Comparison of ENCODE assay signal across 1 cellular context in the genomic region with DNA sequence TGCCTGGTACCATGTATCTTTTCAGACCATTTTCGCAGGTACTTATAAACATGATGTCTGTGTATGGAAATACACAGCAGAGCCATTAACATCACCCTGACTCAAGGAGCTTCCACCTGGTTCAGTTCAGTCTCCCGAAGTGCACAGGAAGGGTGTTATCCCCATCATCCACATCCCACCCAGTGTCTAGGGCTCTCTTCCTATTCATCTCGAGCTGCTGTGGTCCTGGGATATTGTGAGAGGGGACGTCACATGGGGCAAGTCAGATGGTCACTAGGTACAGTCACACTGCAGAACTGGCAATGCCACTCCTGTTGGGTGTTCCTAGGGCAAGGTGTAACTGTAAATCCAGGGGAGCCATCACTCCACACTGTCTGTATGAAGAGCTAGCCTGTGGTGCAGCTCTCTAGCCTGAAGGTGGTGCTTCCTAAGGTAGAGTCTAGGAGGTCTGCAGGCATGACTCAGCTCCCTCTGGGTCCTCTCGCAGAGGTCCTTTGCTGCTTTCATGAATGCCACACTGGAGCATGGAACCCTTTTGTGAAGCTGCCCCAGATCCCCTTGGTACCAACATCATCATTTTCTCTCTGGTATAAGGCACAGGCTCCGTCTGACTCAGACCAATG.
TF ChIP-seq lines count a peak whose summit lies in the region.

No MANE protein-coding gene starts in this region.

TF ChIP-seq in GM12878, 131 proteins besides CTCF, POLR2A, EP300 and RAD21:
- TF ChIP-seq SMC3 (IDR thresholded peaks at IDR 0.05; ENCODE audit: borderline replicate concordance, low read length) (peak; percentile 38; the same call in 1 of the 2 replicates), MEF2A (IDR thresholded peaks at IDR 0.05; ENCODE audit: insufficient read depth, low read depth, low read length) (no peak)
